14 cellular contexts compared by ENCODE assay signal in the genomic region with DNA sequence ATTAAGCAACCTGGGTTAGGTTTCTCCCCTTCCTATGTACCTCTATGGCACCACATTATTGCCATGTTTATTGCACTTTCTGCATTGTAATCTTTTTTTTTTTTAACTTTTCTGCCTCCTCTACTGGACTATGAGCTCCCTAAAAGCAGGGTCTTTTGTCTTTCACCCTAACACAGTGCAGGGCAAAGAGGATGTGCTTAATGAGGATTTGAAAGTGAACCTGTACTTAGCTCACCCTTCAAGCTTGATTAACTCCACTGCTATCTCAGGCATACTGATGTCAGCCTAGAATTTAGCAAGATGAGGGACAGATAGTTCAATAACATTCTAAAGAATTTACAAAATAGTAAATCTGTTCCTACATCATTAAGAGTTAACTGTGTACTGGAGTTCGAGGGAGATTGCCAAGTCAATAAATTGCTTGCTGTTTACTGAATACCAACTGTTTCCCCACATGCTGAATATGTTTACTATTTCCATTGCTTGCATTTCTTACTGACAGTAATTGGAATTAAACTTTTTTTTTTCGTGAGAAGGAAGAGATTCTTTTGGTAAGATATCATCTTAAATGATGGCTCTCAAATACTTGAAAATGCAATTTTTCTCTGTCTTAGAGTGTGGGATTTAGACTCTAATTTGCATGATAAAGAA. TPM values are rescaled to one million over a fixed set of nuclear protein-coding genes. Genes with fewer than 3 reads are reported as not detected.
DNase-seq lines count a peak whose midpoint lies in the region; ATAC-seq and TF ChIP-seq lines count a peak whose summit lies in the region.
"Had no signal": no experiment of that assay in that cellular context is flagged by ENCODE, and none has a peak within 500 bp of the region (broad histone marks: within the 10 kb centered on the region; RNA-seq: fewer than 3 reads in every experiment).

No MANE protein-coding gene starts in this region.

- H3K4me1 ChIP-seq in osteoblast (ENCODE audit: insufficient read depth, low read length): no peaks in the 10 kb centered on the region

- H4K20me1 ChIP-seq in osteoblast (ENCODE audit: insufficient read depth, low read length): no peaks in the 10 kb centered on the region

- no peaks in the 10 kb centered on the region for H3K9me3 ChIP-seq in osteoblast (ENCODE audit: low read depth, low read length)

- TF ChIP-seq CTCF in osteoblast (IDR thresholded peaks at IDR 0.05; ENCODE audit: extremely low read depth, low read depth, low read length): no peak

- H3K27me3 ChIP-seq in osteoblast (ENCODE audit: insufficient read depth, low read length): no peaks in the 10 kb centered on the region

- ATAC-seq in GM18858 (IDR thresholded peaks at IDR 0.05; ENCODE audit: unreplicated experiment) (peak; percentile 100), GM21447 (IDR thresholded peaks at IDR 0.05; ENCODE audit: unreplicated experiment) (peak; percentile 99), HG03095 (IDR thresholded peaks at IDR 0.05; ENCODE audit: unreplicated experiment) (peak; percentile 99)
- ATAC-seq: naive thymus-derived CD8-positive, alpha-beta T cell had no signal

- H3K4me2 ChIP-seq in osteoblast (ENCODE audit: insufficient read depth, low read length): no peak overlapping the region

- DNase-seq in fibroblast of gingiva (ENCODE audit: low read depth): peak; percentile 71
- no peak for DNase-seq in HCEC 1CT
- DNase-seq in SK-N-DZ (ENCODE audit: low spot score): no peak
- no peak for DNase-seq in mucosa of gallbladder (ENCODE audit: low spot score)
- no peak for DNase-seq in osteoblast (ENCODE audit: insufficient read length, low spot score, missing footprints)
- DNase-seq: activated CD4-positive, alpha-beta T cell treated with anti-CD3 and anti-CD28 coated beads for 1 hour; activated naive CD8-positive, alpha-beta T cell treated with anti-CD3 and anti-CD28 coated beads for 36 hours; effector CD8-positive, alpha-beta T cell; naive thymus-derived CD8-positive, alpha-beta T cell; NCI-H1930 had no signal

- no peaks in the 10 kb centered on the region for H3K79me2 ChIP-seq in osteoblast (ENCODE audit: insufficient read depth, low read length)

- no peaks in the 10 kb centered on the region for H3K36me3 ChIP-seq in osteoblast (ENCODE audit: insufficient read depth, low read length)

- H3K27ac ChIP-seq in osteoblast (ENCODE audit: low read depth, low read length): no peak overlapping the region
- H3K27ac ChIP-seq: RWPE1 had no signal

- no peak overlapping the region for H2AFZ ChIP-seq in osteoblast (ENCODE audit: low read length)

- no peak overlapping the region for H3K4me3 ChIP-seq in osteoblast (ENCODE audit: insufficient read depth, low read length)

RNA-seq across cellular contexts. Expression of gene PPARG, which starts 15.7 kb away (rescaled TPM):
- polyA plus RNA-seq in SK-N-DZ (2014; cell fraction: cytosol; rRNA removed): 3.7 and 5.1 TPM in 2 replicates
- polyA plus RNA-seq in SK-N-DZ (2014; cell fraction: nucleus; rRNA removed): 3.0 and 3.2 TPM in 2 replicates
- total RNA-seq in mucosa of gallbladder (13.0 TPM), osteoblast (7.2 and 9.4 TPM in 2 replicates)
- total RNA-seq: naive thymus-derived CD8-positive, alpha-beta T cell had no signal
- polyA plus RNA-seq: naive thymus-derived CD8-positive, alpha-beta T cell had no signal
